In genomic region chr11:20873054-20873453, GRCh38 we compare ENCODE assay signal across 9 cellular contexts.
DNase-seq lines count a peak whose midpoint lies in the region; ATAC-seq and TF ChIP-seq lines count a peak whose summit lies in the region.
"Had no signal": no experiment of that assay in that cellular context is flagged by ENCODE, and none has a peak within 500 bp of the region (broad histone marks: within the 10 kb centered on the region; RNA-seq: fewer than 3 reads in every experiment).

No MANE protein-coding gene starts in this region.

- no peaks in the 10 kb centered on the region for H3K27me3 ChIP-seq in hepatocyte
- H3K27me3 ChIP-seq: left lung had no signal

- H3K4me2 ChIP-seq in hepatocyte = no peak overlapping the region

- TF ChIP-seq EP300 in Ishikawa (IDR thresholded peaks at IDR 0.05; ENCODE audit: borderline replicate concordance) = no peak

- H3K4me1 ChIP-seq in hepatocyte (ENCODE audit: insufficient read depth) = no peaks in the 10 kb centered on the region
- H3K4me1 ChIP-seq: left lung had no signal

- H3K27ac ChIP-seq in hepatocyte = no peak overlapping the region
- H3K27ac ChIP-seq: left lung had no signal

- no peaks in the 10 kb centered on the region for H3K9me3 ChIP-seq in hepatocyte (ENCODE audit: low read depth)
- H3K9me3 ChIP-seq: left lung had no signal

- no peak overlapping the region for H2AFZ ChIP-seq in hepatocyte

- peak; percentile 42 for TF ChIP-seq CTCF in hepatocyte (IDR thresholded peaks at IDR 0.05; ENCODE audit: poor library complexity)

- TF ChIP-seq RAD21 in Ishikawa (IDR thresholded peaks at IDR 0.05; ENCODE audit: low read depth) = peak; percentile 35; the same call in 1 of the 2 replicates

- ATAC-seq in HG02798 (IDR thresholded peaks at IDR 0.05; ENCODE audit: poor library complexity, unreplicated experiment) = no peak
- ATAC-seq in HG03095 (IDR thresholded peaks at IDR 0.05; ENCODE audit: unreplicated experiment) = no peak
- ATAC-seq: left lung had no signal

- DNase-seq in Caki2 (ENCODE audit: low read depth) (peak; percentile 10), NCI-H526 treated with DMSO at 0.1 percent for 48 hours (lab: John Stamatoyannopoulos, UW) (peak; percentile 80), hepatocyte (ENCODE audit: low spot score) (peak; percentile 73), HCEC 1CT (no peak), KG1 (lab: John Stamatoyannopoulos, UW) (no peak)
- DNase-seq: left lung had no signal

- H4K20me1 ChIP-seq in hepatocyte (ENCODE audit: insufficient read depth, poor library complexity, severe bottlenecking) = no peaks in the 10 kb centered on the region

- H3K79me2 ChIP-seq in hepatocyte = no peaks in the 10 kb centered on the region

- in situ Hi-C loops in Caki2 (cut with HindIII; ENCODE audit: low pct_unique_long_range_greater_than_20kb, low sequenced_read_pairs) = no loop called here

- WGBS in hepatocyte (ENCODE audit: low lambda C conversion rate, missing lambda C conversion rate) = 4% methylated on average over 3 of the region's 3 CpGs

- H3K4me3 ChIP-seq in hepatocyte = no peak overlapping the region
- H3K4me3 ChIP-seq: left lung had no signal

- H3K36me3 ChIP-seq in hepatocyte (replicated peaks; ENCODE audit: insufficient read depth, low read depth) = no peaks in the 10 kb centered on the region
- H3K36me3 ChIP-seq: left lung had no signal

- no peaks in the 10 kb centered on the region for H3K9me2 ChIP-seq in hepatocyte (replicated peaks; ENCODE audit: insufficient read depth)

TF ChIP-seq in Ishikawa, 13 proteins besides CTCF, POLR2A, EP300 and RAD21:
- TF ChIP-seq FOXM1 (IDR thresholded peaks at IDR 0.05; ENCODE audit: borderline replicate concordance, low read depth) = no peak
- no peak for TF ChIP-seq ZBTB7A (IDR thresholded peaks at IDR 0.05; ENCODE audit: low read depth)
- no peak for TF ChIP-seq USF1 (IDR thresholded peaks at IDR 0.05)
- TF ChIP-seq EGR1 (IDR thresholded peaks at IDR 0.05) = no peak
- TF ChIP-seq CREB1 (IDR thresholded peaks at IDR 0.05; ENCODE audit: low read depth) = no peak
- no peak for TF ChIP-seq YY1 (IDR thresholded peaks at IDR 0.05; ENCODE audit: low read depth)
- TF ChIP-seq, protein P1, sequence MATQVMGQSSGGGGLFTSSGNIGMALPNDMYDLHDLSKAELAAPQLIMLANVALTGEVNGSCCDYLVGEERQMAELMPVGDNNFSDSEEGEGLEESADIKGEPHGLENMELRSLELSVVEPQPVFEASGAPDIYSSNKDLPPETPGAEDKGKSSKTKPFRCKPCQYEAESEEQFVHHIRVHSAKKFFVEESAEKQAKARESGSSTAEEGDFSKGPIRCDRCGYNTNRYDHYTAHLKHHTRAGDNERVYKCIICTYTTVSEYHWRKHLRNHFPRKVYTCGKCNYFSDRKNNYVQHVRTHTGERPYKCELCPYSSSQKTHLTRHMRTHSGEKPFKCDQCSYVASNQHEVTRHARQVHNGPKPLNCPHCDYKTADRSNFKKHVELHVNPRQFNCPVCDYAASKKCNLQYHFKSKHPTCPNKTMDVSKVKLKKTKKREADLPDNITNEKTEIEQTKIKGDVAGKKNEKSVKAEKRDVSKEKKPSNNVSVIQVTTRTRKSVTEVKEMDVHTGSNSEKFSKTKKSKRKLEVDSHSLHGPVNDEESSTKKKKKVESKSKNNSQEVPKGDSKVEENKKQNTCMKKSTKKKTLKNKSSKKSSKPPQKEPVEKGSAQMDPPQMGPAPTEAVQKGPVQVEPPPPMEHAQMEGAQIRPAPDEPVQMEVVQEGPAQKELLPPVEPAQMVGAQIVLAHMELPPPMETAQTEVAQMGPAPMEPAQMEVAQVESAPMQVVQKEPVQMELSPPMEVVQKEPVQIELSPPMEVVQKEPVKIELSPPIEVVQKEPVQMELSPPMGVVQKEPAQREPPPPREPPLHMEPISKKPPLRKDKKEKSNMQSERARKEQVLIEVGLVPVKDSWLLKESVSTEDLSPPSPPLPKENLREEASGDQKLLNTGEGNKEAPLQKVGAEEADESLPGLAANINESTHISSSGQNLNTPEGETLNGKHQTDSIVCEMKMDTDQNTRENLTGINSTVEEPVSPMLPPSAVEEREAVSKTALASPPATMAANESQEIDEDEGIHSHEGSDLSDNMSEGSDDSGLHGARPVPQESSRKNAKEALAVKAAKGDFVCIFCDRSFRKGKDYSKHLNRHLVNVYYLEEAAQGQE (IDR thresholded peaks at IDR 0.05; ENCODE audit: low read depth) = no peak
- no peak for TF ChIP-seq TAF1 (IDR thresholded peaks at IDR 0.05; ENCODE audit: low read depth)
- TF ChIP-seq MAX (IDR thresholded peaks at IDR 0.05) = no peak

Comparison
In these comparisons a context has a peak if more than half of its experiments do, and no peak if none do; other contexts are left out.
1. DNase-seq: peak in Caki2 (single experiment), NCI-H526 treated with DMSO at 0.1 percent for 48 hours (single experiment) and hepatocyte (single experiment); none in HCEC 1CT (single experiment) and KG1 (single experiment).